ENCODE assay signal across 11 cellular contexts in genomic region chr9:75455444-75455921, GRCh38.
DNase-seq lines count a peak whose midpoint lies in the region; ATAC-seq and TF ChIP-seq lines count a peak whose summit lies in the region.
"Had no signal": no experiment of that assay in that cellular context is flagged by ENCODE, and none has a peak within 500 bp of the region (broad histone marks: within the 10 kb centered on the region; RNA-seq: fewer than 3 reads in every experiment).

No MANE protein-coding gene starts in this region.

- intact Hi-C loops in colonic mucosa (cut with DNase I) = no loop called here

- no peaks in the 10 kb centered on the region for H3K9me3 Mint-ChIP-seq in endothelial cell (ENCODE audit: unreplicated experiment)
- H3K9me3 Mint-ChIP-seq: brain had no signal

- no peaks in the 10 kb centered on the region for H3K27me3 Mint-ChIP-seq in endothelial cell (ENCODE audit: unreplicated experiment)
- H3K27me3 Mint-ChIP-seq: brain; CD4-positive, CD25-positive, alpha-beta regulatory T cell had no signal

- ATAC-seq in GM19438 (IDR thresholded peaks at IDR 0.05; ENCODE audit: low read depth, unreplicated experiment) (peak; percentile 96), HG03196 (IDR thresholded peaks at IDR 0.05; ENCODE audit: unreplicated experiment) (peak; percentile 95)

- no peak overlapping the region for H3K27ac ChIP-seq in colonic mucosa
- H3K27ac ChIP-seq: parathyroid adenoma had no signal

- no peaks in the 10 kb centered on the region for H3K4me1 ChIP-seq in colonic mucosa

- H3K27me3 ChIP-seq in colonic mucosa = no peaks in the 10 kb centered on the region

- TF ChIP-seq CTCF in AG10803 (conservative IDR thresholded peaks at IDR 0.05; ENCODE audit: low read length) (no peak), colonic mucosa (IDR thresholded peaks at IDR 0.05) (no peak), endothelial cell (IDR thresholded peaks at IDR 0.05; ENCODE audit: unreplicated experiment) (no peak)

- H3K27ac Mint-ChIP-seq in endothelial cell (ENCODE audit: unreplicated experiment) = no peak overlapping the region
- H3K27ac Mint-ChIP-seq: brain; CD4-positive, CD25-positive, alpha-beta regulatory T cell had no signal

- H3K36me3 Mint-ChIP-seq in endothelial cell (ENCODE audit: low read depth, unreplicated experiment) = no peaks in the 10 kb centered on the region
- H3K36me3 Mint-ChIP-seq: brain; CD4-positive, CD25-positive, alpha-beta regulatory T cell had no signal

- no peak overlapping the region for H3K9ac ChIP-seq in colonic mucosa (ENCODE audit: low read depth in 2 of 2, low read length in 2 of 2)
- H3K9ac ChIP-seq: parathyroid adenoma had no signal

- H3K9me3 ChIP-seq in colonic mucosa = no peaks in the 10 kb centered on the region

- H3K4me3 ChIP-seq in AG10803 (ENCODE audit: low read length) (no peak overlapping the region), colonic mucosa (no peak overlapping the region)

- H3K36me3 ChIP-seq in colonic mucosa = no peaks in the 10 kb centered on the region

- no peaks in the 10 kb centered on the region for H3K4me1 Mint-ChIP-seq in endothelial cell (ENCODE audit: unreplicated experiment)
- H3K4me1 Mint-ChIP-seq: CD4-positive, CD25-positive, alpha-beta regulatory T cell had no signal

- DNase-seq in AG10803 (ENCODE audit: low read depth) (peak; percentile 17), colonic mucosa (peak; percentile 32), OCI-M2 (lab: John Stamatoyannopoulos, UW; ENCODE audit: unreplicated experiment) (no peak), endothelial cell (ENCODE audit: low spot score) (no peak), T1000 (lab: John Stamatoyannopoulos, UW) (no peak)
- DNase-seq in stimulated activated CD4-positive, alpha-beta T cell treated with anti-CD3 and anti-CD28 coated beads, Interleukin-15, amount 100 ng/mL, for 24 hours = no peak
- DNase-seq: CD4-positive, CD25-positive, alpha-beta regulatory T cell had no signal

- no peak overlapping the region for H3K4me3 Mint-ChIP-seq in endothelial cell (ENCODE audit: unreplicated experiment)
- H3K4me3 Mint-ChIP-seq: brain; CD4-positive, CD25-positive, alpha-beta regulatory T cell had no signal

Comparison
In these comparisons a context has a peak if more than half of its experiments do, and no peak if none do; other contexts are left out.
1. DNase-seq: peak in AG10803 (single experiment) and colonic mucosa (single experiment); none in OCI-M2 (single experiment), endothelial cell (single experiment), stimulated activated CD4-positive, alpha-beta T cell treated with anti-CD3 and anti-CD28 coated beads, Interleukin-15, amount 100 ng/mL, for 24 hours (single experiment) and T1000 (single experiment).